ENCODE assay signal across 8 cellular contexts in the genomic region with DNA sequence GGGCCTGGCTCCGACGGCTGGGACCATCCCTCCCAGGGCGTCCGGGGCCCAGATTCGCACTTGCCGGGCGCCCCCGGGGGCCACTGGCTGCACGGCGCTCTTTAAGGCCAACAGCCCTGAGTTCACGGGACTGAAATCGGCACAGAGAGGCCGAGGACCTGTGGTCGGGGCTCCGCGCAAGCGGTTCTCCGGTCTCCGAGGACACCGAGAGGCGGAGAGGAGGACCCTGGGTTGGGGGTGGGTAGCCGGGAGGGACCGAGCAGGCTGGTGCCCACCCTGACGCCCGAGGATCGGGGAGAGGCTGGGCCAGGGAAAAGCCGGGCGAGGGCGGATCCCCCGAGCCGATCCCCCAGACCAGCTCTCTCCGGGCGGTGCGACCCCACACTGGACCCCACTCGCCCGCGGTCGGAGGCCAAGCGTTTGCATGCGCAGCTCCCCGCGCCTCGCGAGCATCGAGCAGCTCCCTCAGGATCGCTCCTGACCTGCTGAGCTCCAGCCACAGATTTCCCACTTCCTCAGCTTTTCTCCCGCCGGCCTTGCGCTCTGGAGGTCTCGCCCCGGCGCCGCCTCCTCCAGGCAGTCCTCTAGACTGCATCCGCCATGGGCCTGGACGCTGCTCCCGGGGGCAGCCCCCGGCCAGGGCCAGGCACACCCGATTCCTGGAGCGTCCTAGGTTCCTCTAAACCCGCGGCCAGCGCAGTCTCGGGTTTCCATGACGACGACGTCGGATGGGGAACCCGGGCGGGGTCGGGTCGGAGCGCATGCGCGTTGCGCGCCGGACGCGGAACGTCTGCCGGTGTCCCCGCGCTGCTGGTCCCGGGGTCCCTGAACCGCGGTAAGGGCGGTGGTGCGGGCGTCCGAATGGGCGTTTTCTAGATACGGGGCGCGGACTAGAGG. TPM values are rescaled to one million over a fixed set of nuclear protein-coding genes. Genes with fewer than 3 reads are reported as not detected.
DNase-seq lines count a peak whose midpoint lies in the region; ATAC-seq and TF ChIP-seq lines count a peak whose summit lies in the region.

No MANE protein-coding gene starts in this region.

- TF ChIP-seq CTCF in GM13976 (IDR thresholded peaks at IDR 0.05; ENCODE audit: borderline replicate concordance, control extremely low read depth, extremely low read depth, insufficient read depth, missing control alignments) = no peak
- TF ChIP-seq CTCF in lower leg skin (IDR thresholded peaks at IDR 0.05) = no peak

- H3K27me3 ChIP-seq in duodenal mucosa (ENCODE audit: control insufficient read depth in 1 of 2, insufficient read depth in 2 of 2, low read length in 2 of 2) = peaks cover 11 to 23% of the 10 kb centered on the region in 2 donors

- DNase-seq in GM13976 (ENCODE audit: low spot score) (peak; percentile 97), NCI-H524 (lab: John Stamatoyannopoulos, UW) (peak; percentile 81 to 88), lower leg skin (ENCODE audit: low spot score in 2 of 2) (peak; percentile 49 to 92)
- DNase-seq in activated CD4-positive, alpha-beta T cell treated with anti-CD3 and anti-CD28 coated beads, Interleukin-2, amount 50 U/mL, for 4 hours = peak; percentile 73 to 77
- DNase-seq in stimulated activated CD4-positive, alpha-beta T cell treated with anti-CD3 and anti-CD28 coated beads, Interleukin-4, amount 100 ng/mL, for 1 hour = peak; percentile 86

- peak overlapping the region; percentile 71 to 74 for H3K4me3 ChIP-seq in duodenal mucosa (ENCODE audit: low read depth in 1 of 2, low read length in 2 of 2)
- H3K4me3 ChIP-seq in lower leg skin (ENCODE audit: low read depth, poor library complexity, severe bottlenecking) = peak overlapping the region; percentile 31

- no peaks in the 10 kb centered on the region for H3K9me3 ChIP-seq in duodenal mucosa (ENCODE audit: control insufficient read depth in 1 of 2, low read length in 2 of 2)

- peaks cover 0 to 12% of the 10 kb centered on the region in 2 donors for H3K4me1 ChIP-seq in duodenal mucosa (ENCODE audit: control insufficient read depth in 1 of 2, insufficient read depth in 2 of 2, low read length in 2 of 2)

- H3K36me3 ChIP-seq in duodenal mucosa (ENCODE audit: control insufficient read depth in 1 of 2, insufficient read depth in 2 of 2, low read length in 2 of 2) = no peaks in the 10 kb centered on the region

- intact Hi-C loops in lower leg skin (cut with DNase I; ENCODE audit: low total_unique reads) = no loop called here

- no peak overlapping the region for H3K9ac ChIP-seq in duodenal mucosa (ENCODE audit: low read depth in 1 of 2, low read length in 2 of 2)

- TF ChIP-seq POLR2A in lower leg skin (IDR thresholded peaks at IDR 0.05) = no peak

- H3K27ac ChIP-seq in duodenal mucosa (ENCODE audit: low read depth, low read length) = no peak overlapping the region

- in situ Hi-C loops in GM13976 (cut with MboI; ENCODE audit: low sequenced_read_pairs, unreplicated experiment) = no loop called here

- WGBS in lower leg skin, 2 donors = 0 to 1% methylated on average over 28 to 30 of the region's 94 CpGs

- peak; percentile 60 for ATAC-seq in HG02970 (IDR thresholded peaks at IDR 0.05; ENCODE audit: low FRiP score, unreplicated experiment)
- no peak for ATAC-seq in GM19463 (IDR thresholded peaks at IDR 0.05; ENCODE audit: unreplicated experiment)

RNA-seq across cellular contexts. Expression of gene NAT8L, which starts 17.6 kb away (rescaled TPM):
- 1 to 10 TPM in 2 of 4 donors, under 1 TPM in 2; 0.39 to 1.4 (median 0.97) TPM for total RNA-seq in lower leg skin

RNA-seq across cellular contexts. Expression of gene NELFA, which starts 32.7 kb away (rescaled TPM):
- total RNA-seq in lower leg skin = 10 to 100 TPM; 29.3 to 45.3 (median 35.7) TPM
